In genomic region chr21:14531927-14532326, GRCh38 we compare ENCODE assay signal across 1 cellular context.
TF ChIP-seq lines count a peak whose summit lies in the region.

No MANE protein-coding gene starts in this region.

TF ChIP-seq in K562, 482 proteins besides CTCF, POLR2A, EP300 and RAD21 (continued from another document):
- TF ChIP-seq GTF2B (IDR thresholded peaks at IDR 0.05; ENCODE audit: extremely low read depth, insufficient read length), result no peak
- TF ChIP-seq CHD1 (IDR thresholded peaks at IDR 0.05; ENCODE audit: low read length), result no peak
- no peak for TF ChIP-seq PBX2 (CRISPR knock-in tag; IDR thresholded peaks at IDR 0.05; ENCODE audit: low read depth)
- TF ChIP-seq PBX2 (tag; conservative IDR thresholded peaks at IDR 0.05; ENCODE audit: low read depth), result peak; percentile 77
- no peak for TF ChIP-seq HNRNPK (IDR thresholded peaks at IDR 0.05; ENCODE audit: low read depth, low read length, poor library complexity, severe bottlenecking)
- no peak for TF ChIP-seq HINFP (tag; conservative IDR thresholded peaks at IDR 0.05; ENCODE audit: low read depth)
- no peak for TF ChIP-seq ZNF316 (IDR thresholded peaks at IDR 0.05)
- TF ChIP-seq MEIS2 (IDR thresholded peaks at IDR 0.05; ENCODE audit: partially characterized antibody), result peak; percentile 66
